Comparison of ENCODE assay signal across 1 cellular context in the genomic region with DNA sequence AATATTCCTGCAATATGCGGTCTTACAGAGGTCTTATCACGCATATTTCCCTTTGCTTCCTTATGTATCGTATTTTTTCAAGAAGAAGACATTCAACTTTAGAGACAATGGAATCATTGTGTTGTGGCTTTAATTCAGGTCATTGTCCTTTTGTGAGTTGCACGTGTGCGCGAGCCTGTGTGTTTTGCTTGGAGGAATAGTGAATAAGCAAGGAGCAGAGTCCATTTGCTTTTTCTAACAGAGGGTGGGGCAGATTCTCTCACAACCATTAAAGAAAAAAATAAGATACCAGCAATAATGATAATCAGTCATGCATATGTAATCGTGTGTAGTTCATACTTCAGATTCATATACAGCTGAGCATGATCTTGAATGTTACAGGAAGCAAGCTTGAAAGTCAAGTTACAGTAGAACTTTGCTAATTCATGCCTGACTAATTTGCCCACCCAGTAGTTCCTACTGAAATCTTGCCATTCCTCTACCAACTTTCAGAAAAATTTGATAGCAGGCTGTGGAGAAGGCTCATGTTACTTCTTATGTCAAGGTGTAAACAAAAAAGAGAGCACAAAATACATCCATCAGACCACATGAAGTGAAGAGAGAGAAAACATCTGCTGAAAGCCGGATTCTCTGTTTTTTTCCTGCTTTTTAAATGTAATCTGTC.
A peak's percentile ranks its signal among the peaks of the same experiment; 100 is the strongest.
TF ChIP-seq lines count a peak whose summit lies in the region.

No MANE protein-coding gene starts in this region.

TF ChIP-seq in HEK293, 187 proteins besides CTCF, POLR2A, EP300 and RAD21 (continued from another document):
- TF ChIP-seq ZBTB11 (tag by site-specific recombination; conservative IDR thresholded peaks at IDR 0.05; ENCODE audit: low read depth) (no peak), OSR2 (tag by site-specific recombination; IDR thresholded peaks at IDR 0.05) (peak; percentile 65; the same call in 1 of the 2 replicates), ZNF391 (tag by site-specific recombination; IDR thresholded peaks at IDR 0.05; ENCODE audit: borderline replicate concordance, low read depth) (no peak)
